ENCODE assay signal across 1 cellular context in genomic region chr9:90981726-90982125, GRCh38.
TF ChIP-seq lines count a peak whose summit lies in the region.

No MANE protein-coding gene starts in this region.

TF ChIP-seq in endothelial cell of umbilical vein, 7 proteins besides CTCF, POLR2A, EP300 and RAD21:
- TF ChIP-seq EZH2 (IDR thresholded peaks at IDR 0.05; ENCODE audit: borderline replicate concordance, low read depth, low read length, severe bottlenecking) = no peak
- TF ChIP-seq FOS (IDR thresholded peaks at IDR 0.05; ENCODE audit: borderline replicate concordance, insufficient read depth, low read length) = no peak
- no peak for TF ChIP-seq JUN (IDR thresholded peaks at IDR 0.05; ENCODE audit: borderline replicate concordance, insufficient read depth, insufficient read length, low read depth)
- no peak for TF ChIP-seq MAX (IDR thresholded peaks at IDR 0.05; ENCODE audit: insufficient read depth, insufficient read length)
- no peak for TF ChIP-seq GATA2 (IDR thresholded peaks at IDR 0.05; ENCODE audit: insufficient read depth, insufficient read length, low read depth, low read length)
- TF ChIP-seq MYC (IDR thresholded peaks at IDR 0.05; ENCODE audit: low read depth, low read length) = no peak
- no peak for TF ChIP-seq POLR2AphosphoS5 (IDR thresholded peaks at IDR 0.05; ENCODE audit: insufficient read depth, low read depth, low read length)
